Comparison of ENCODE assay signal across 4 cellular contexts in the genomic region with DNA sequence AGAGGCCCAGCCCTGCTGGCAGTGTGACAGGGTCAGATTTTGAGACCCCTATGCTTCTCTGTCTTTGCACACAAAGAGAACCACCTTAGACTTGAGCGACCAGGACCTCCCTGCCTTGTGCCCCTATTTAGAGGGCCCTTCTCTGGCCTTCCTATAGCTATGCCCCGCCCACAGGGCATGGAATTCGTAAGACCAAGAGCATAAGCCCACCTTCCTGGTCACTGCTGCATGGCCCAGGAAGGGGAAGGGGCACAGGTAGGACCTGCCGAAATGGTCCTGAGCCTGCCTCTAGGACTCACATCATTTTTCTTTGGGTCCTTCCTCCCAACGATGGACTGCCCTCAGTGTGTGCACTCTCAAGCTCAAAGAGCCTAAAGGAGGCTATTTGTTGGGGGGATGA.
"Had no signal": no experiment of that assay in that cellular context is flagged by ENCODE, and none has a peak within 500 bp of the region (broad histone marks: within the 10 kb centered on the region; RNA-seq: fewer than 3 reads in every experiment).

No MANE protein-coding gene starts in this region.

- H3K4me2 ChIP-seq: GM23338 had no signal

- DNase-seq: H9, HCEC 1CT, IMR-90 had no signal

- H2AFZ ChIP-seq: GM23338 had no signal

- H3K4me3 ChIP-seq: GM23338 had no signal

- ATAC-seq: GM23338 had no signal
